Comparison of ENCODE assay signal across 26 cellular contexts in genomic region chr1:228346731-228347130, GRCh38. TPM values are rescaled to one million over a fixed set of nuclear protein-coding genes. Genes with fewer than 3 reads are reported as not detected.
DNase-seq lines count a peak whose midpoint lies in the region; ATAC-seq and TF ChIP-seq lines count a peak whose summit lies in the region.
"Had no signal": no experiment of that assay in that cellular context is flagged by ENCODE, and none has a peak within 500 bp of the region (broad histone marks: within the 10 kb centered on the region; RNA-seq: fewer than 3 reads in every experiment).

No MANE protein-coding gene starts in this region.

- no peak overlapping the region for H3K9ac ChIP-seq in mammary epithelial cell (ENCODE audit: insufficient read depth, low read length)
- H3K9ac ChIP-seq: BLaER1 had no signal

- TF ChIP-seq POLR2A in Peyer's patch (IDR thresholded peaks at IDR 0.05) = no peak

- H3K79me2 ChIP-seq in mammary epithelial cell (ENCODE audit: insufficient read depth, low read length) = no peaks in the 10 kb centered on the region
- H3K79me2 ChIP-seq: hepatocyte had no signal

- no peaks in the 10 kb centered on the region for H3K4me1 ChIP-seq in Peyer's patch
- no peaks in the 10 kb centered on the region for H3K4me1 ChIP-seq in lower lobe of right lung
- H3K4me1 ChIP-seq in mammary epithelial cell (ENCODE audit: insufficient read depth, low read length) = no peaks in the 10 kb centered on the region
- H3K4me1 ChIP-seq: body of pancreas, stomach, vagina had no signal

- intact Hi-C loops in Right ventricle myocardium superior (cut with DNase I) = no loop called here
- intact Hi-C loops in lower lobe of right lung (cut with DNase I) = no loop called here
- intact Hi-C loops in sciatic nerve (cut with DNase I) = no loop called here
- intact Hi-C loops in mammary epithelial cell (cut with micrococcal nuclease) = no loop called here

- dilution Hi-C loops in mammary epithelial cell (cut with HindIII; ENCODE audit: low sequenced_read_pairs) = loop anchor here (5.0 kb wide), 1 partner anchor 101 kb away; no protein-coding TSS in a partner anchor

- 87% methylated on average over 9 of the region's 9 CpGs for WGBS in mammary epithelial cell (ENCODE audit: low coverage, missing lambda C conversion rate)

- H2AFZ ChIP-seq in mammary epithelial cell (ENCODE audit: low read depth, low read length) = no peak overlapping the region
- H2AFZ ChIP-seq: hepatocyte had no signal

- DNase-seq in Peyer's patch (peak in 2 of 3 donors; percentile 19 to 30), Right ventricle myocardium superior (peak; percentile 42), lower lobe of right lung (peak; percentile 24), sciatic nerve (ENCODE audit: low spot score) (peak; percentile 14), mammary epithelial cell (no peak), NCI-H748 treated with DMSO at 0.1 percent for 48 hours (lab: John Stamatoyannopoulos, UW) (no peak), GM19240 (ENCODE audit: insufficient read length, low spot score) (no peak)
- DNase-seq: activated B cell treated with CpG ODN at 0.5 μM for 24 hours; activated CD4-positive, alpha-beta T cell treated with anti-CD3 and anti-CD28 coated beads, Interleukin-2, amount 10 ng/mL, durations not matched to agents 7 days and 5 days; activated naive CD4-positive, alpha-beta T cell; activated T-cell treated with anti-CD3 and anti-CD28 coated beads, Interleukin-2, amount 50 U/mL, for 48 hours; cerebellar nuclear complex; DMS153; foreskin melanocyte; IMR-90; mesendoderm; NCI-H1436 treated with DMSO at 0.1 percent for 48 hours; NCI-H2107; NCI-H446; nucleus accumbens; RPMI8226; stomach had no signal

- no peak overlapping the region for H3K27ac ChIP-seq in Peyer's patch
- H3K27ac ChIP-seq in lower lobe of right lung = no peak overlapping the region
- H3K27ac ChIP-seq in mammary epithelial cell (ENCODE audit: insufficient read depth, low read depth, low read length) = no peak overlapping the region
- H3K27ac ChIP-seq: BLaER1, body of pancreas, hepatocyte, stomach, vagina had no signal

- H3K9me3 ChIP-seq in Peyer's patch = peaks cover 0 to 6% (median 0%) of the 10 kb centered on the region in 4 donors
- H3K9me3 ChIP-seq in lower lobe of right lung = no peaks in the 10 kb centered on the region
- peaks cover 19% of the 10 kb centered on the region for H3K9me3 ChIP-seq in mammary epithelial cell (replicated peaks; ENCODE audit: insufficient read depth, low read length)
- H3K9me3 ChIP-seq: body of pancreas, vagina had no signal

- H3K27me3 ChIP-seq in Peyer's patch = no peaks in the 10 kb centered on the region
- no peaks in the 10 kb centered on the region for H3K27me3 ChIP-seq in lower lobe of right lung (ENCODE audit: low read depth)
- no peaks in the 10 kb centered on the region for H3K27me3 ChIP-seq in mammary epithelial cell (ENCODE audit: insufficient read depth, low read length)
- H3K27me3 ChIP-seq: BLaER1, body of pancreas, hepatocyte, stomach, vagina had no signal

- no peak for TF ChIP-seq CTCF in Peyer's patch (IDR thresholded peaks at IDR 0.05)
- no peak for TF ChIP-seq CTCF in lower lobe of right lung (IDR thresholded peaks at IDR 0.05)
- TF ChIP-seq CTCF in mammary epithelial cell (conservative IDR thresholded peaks at IDR 0.05 in 1 of 2, IDR thresholded peaks at IDR 0.05 in 1 of 2; ENCODE audit: extremely low read depth in 1 of 2, insufficient read depth in 1 of 2, low read depth in 1 of 2, low read length in 2 of 2) = no peak

- H4K20me1 ChIP-seq in mammary epithelial cell (ENCODE audit: insufficient read depth, low read length) = no peaks in the 10 kb centered on the region
- H4K20me1 ChIP-seq: BLaER1 had no signal

- BruUV-seq in mammary epithelial cell (replicated peaks; lab: Mats Ljungman, UMichigan) = no TSS peak

- CTCF ChIA-PET in mammary epithelial cell (lab: Charles Lee; ENCODE audit: low non-redundant PET) = no interaction called here

- H3K4me3 ChIP-seq in Peyer's patch (no peak overlapping the region), lower lobe of right lung (no peak overlapping the region), mammary epithelial cell (replicated peaks in 1 of 3; ENCODE audit: insufficient read depth in 1 of 3, low read depth in 2 of 3, low read length in 3 of 3) (no peak overlapping the region)
- H3K4me3 ChIP-seq: BLaER1, body of pancreas, hepatocyte, stomach, vagina had no signal

- H3K36me3 ChIP-seq in Peyer's patch = no peaks in the 10 kb centered on the region
- peaks cover 6% of the 10 kb centered on the region for H3K36me3 ChIP-seq in lower lobe of right lung
- no peaks in the 10 kb centered on the region for H3K36me3 ChIP-seq in mammary epithelial cell (ENCODE audit: insufficient read depth, low read length)

- no peak overlapping the region for H3K4me2 ChIP-seq in mammary epithelial cell (ENCODE audit: insufficient read depth, low read depth, low read length)
- H3K4me2 ChIP-seq: BLaER1, hepatocyte had no signal

- ATAC-seq in Right ventricle myocardium superior (ENCODE audit: poor library complexity) (peak; percentile 65), lower lobe of right lung (no peak), sciatic nerve (no peak)
- ATAC-seq: body of pancreas had no signal

- in situ Hi-C loops in mammary epithelial cell (cut with MboI; ENCODE audit: low sequenced_read_pairs in 2 of 2) = no loop called here

RNA-seq across cellular contexts. Expression of gene TRIM11, which starts 59.9 kb away (rescaled TPM):
- total RNA-seq in Peyer's patch (10 to 100 TPM; 29.6 to 62.6 (median 32.1) TPM), Right ventricle myocardium superior (6.2 TPM), lower lobe of right lung (26.2 TPM), sciatic nerve (18.1 TPM), mammary epithelial cell (10 to 100 TPM; 29.8 to 39.6 TPM)
- 17.3 TPM for polyA plus RNA-seq in mammary epithelial cell
- polyA minus RNA-seq in mammary epithelial cell = 34.0 TPM

Comparison
In these comparisons a context has a peak if more than half of its experiments do, and no peak if none do; other contexts are left out.
1. DNase-seq: peak in Peyer's patch (2 of 3), Right ventricle myocardium superior (single experiment), lower lobe of right lung (single experiment) and sciatic nerve (single experiment); none in mammary epithelial cell (single experiment), NCI-H748 treated with DMSO at 0.1 percent for 48 hours (single experiment) and GM19240 (single experiment).